ENCODE assay signal across 9 cellular contexts in the genomic region with DNA sequence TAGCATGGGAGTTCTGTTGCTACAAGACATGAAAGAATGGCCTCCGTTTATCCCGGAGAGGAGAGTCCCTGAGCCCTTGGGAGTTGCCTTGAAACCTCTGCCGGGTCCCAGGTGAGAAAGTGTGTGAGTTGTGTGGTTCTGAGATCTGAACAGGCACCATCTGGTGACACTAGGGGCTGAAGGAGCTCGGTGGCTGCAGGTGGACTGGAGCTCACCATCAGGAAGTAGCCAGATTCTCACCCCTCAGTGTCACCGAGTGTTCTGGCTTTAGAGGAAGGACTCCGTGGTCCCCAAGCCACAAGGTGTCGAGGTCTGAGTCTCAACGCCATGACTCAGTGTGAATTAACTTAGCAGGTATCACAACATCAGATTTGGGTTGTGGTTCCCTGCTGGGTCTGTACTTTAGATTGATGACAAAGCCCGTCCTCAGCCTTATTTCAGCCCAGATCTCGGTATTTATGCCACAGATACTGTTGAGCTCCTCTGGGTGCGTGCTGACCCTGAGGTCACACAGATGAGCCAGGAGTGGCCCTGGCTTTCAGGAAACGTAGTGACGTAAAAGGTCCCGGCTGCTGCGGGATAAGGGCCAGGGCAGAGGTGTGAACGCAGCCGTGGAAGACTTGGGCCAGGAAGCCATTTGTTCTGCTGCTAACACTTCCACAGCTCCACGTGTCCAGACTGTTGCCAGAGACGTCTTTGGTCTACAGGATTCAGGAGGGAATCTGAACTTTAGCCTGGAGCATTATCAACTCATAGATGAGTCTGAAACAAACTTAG. TPM values are rescaled to one million over a fixed set of nuclear protein-coding genes. Genes with fewer than 3 reads are reported as not detected.
DNase-seq lines count a peak whose midpoint lies in the region; ATAC-seq and TF ChIP-seq lines count a peak whose summit lies in the region.
"Had no signal": no experiment of that assay in that cellular context is flagged by ENCODE, and none has a peak within 500 bp of the region (broad histone marks: within the 10 kb centered on the region; RNA-seq: fewer than 3 reads in every experiment).

No MANE protein-coding gene starts in this region.

- TF ChIP-seq CTCF in C4-2B (conservative IDR thresholded peaks at IDR 0.05) (no peak), WTC11 (IDR thresholded peaks at IDR 0.05) (no peak)

- DNase-seq in WTC11 (ENCODE audit: low spot score) (no peak), NCI-H1048 (lab: John Stamatoyannopoulos, UW) (no peak), posterior vena cava (ENCODE audit: low spot score) (no peak), cerebellar nuclear complex (lab: John Stamatoyannopoulos, UW) (no peak)

- H3K4me3 Mint-ChIP-seq in WTC11, result no peak overlapping the region

- H3K4me1 Mint-ChIP-seq in WTC11, result no peaks in the 10 kb centered on the region

- peaks cover 11% of the 10 kb centered on the region for H3K4me1 ChIP-seq in mesodermal cell (ENCODE audit: control insufficient read depth, insufficient read depth, low read length, poor library complexity, severe bottlenecking)

- CTCF ChIA-PET in WTC11 (lab: Charles Lee), result interaction anchor here (1.2 kb wide), 1 partner anchor 525 kb away, joined by 3 read pairs; no protein-coding TSS in a partner anchor

- H3K36me3 ChIP-seq in mesodermal cell (ENCODE audit: control insufficient read depth, insufficient read depth, low read length), result peaks cover 99% of the 10 kb centered on the region

- H3K9me3 ChIP-seq in mesodermal cell (ENCODE audit: control insufficient read depth, low read length), result no peaks in the 10 kb centered on the region

- H3K9me3 Mint-ChIP-seq in WTC11, result no peaks in the 10 kb centered on the region

- peak overlapping the region; percentile 60 for H3K27ac Mint-ChIP-seq in WTC11

- peak; percentile 34 for ATAC-seq in GM19467 (IDR thresholded peaks at IDR 0.05; ENCODE audit: unreplicated experiment)
- ATAC-seq in WTC11, result no peak
- ATAC-seq in HG02884 (IDR thresholded peaks at IDR 0.05; ENCODE audit: unreplicated experiment), result no peak

- intact Hi-C loops in posterior vena cava (cut with DNase I), result no loop called here

- WGBS in mesodermal cell (ENCODE audit: insufficient coverage in 2 of 2), 2 experiments, result 90 to 91% methylated on average over 19 of the region's 19 CpGs

- H3K4me3 ChIP-seq in mesodermal cell (ENCODE audit: extremely low read depth, insufficient read depth, low read length, poor library complexity, severe bottlenecking), result no peak overlapping the region

- POLR2A ChIA-PET in WTC11 (lab: Charles Lee), result no interaction called here

- H3K27ac ChIP-seq in C4-2B, result peak overlapping the region; percentile 83
- peak overlapping the region; percentile 16 for H3K27ac ChIP-seq in mesodermal cell (ENCODE audit: low read depth, low read length, severe bottlenecking)

- H3K36me3 Mint-ChIP-seq in WTC11, result peaks cover 57% of the 10 kb centered on the region

- H3K27me3 Mint-ChIP-seq in WTC11 (ENCODE audit: low read depth), result no peaks in the 10 kb centered on the region

TF ChIP-seq in WTC11, 78 proteins besides CTCF, POLR2A, EP300 and RAD21:
- TF ChIP-seq GABPB1 (CRISPR knock-in tag; IDR thresholded peaks at IDR 0.05) (no peak), ZNF423 (CRISPR knock-in tag; IDR thresholded peaks at IDR 0.05) (no peak), FOXK1 (CRISPR knock-in tag; IDR thresholded peaks at IDR 0.05) (no peak), ARID4B (CRISPR knock-in tag; IDR thresholded peaks at IDR 0.05; ENCODE audit: borderline replicate concordance) (no peak), ZBTB43 (CRISPR knock-in tag; IDR thresholded peaks at IDR 0.05) (no peak), OVOL2 (CRISPR knock-in tag; IDR thresholded peaks at IDR 0.05; ENCODE audit: borderline replicate concordance) (no peak), NFE2L1 (CRISPR knock-in tag; IDR thresholded peaks at IDR 0.05) (no peak), ZNF219 (CRISPR knock-in tag; IDR thresholded peaks at IDR 0.05; ENCODE audit: borderline replicate concordance) (no peak)
- TF ChIP-seq, protein P1, sequence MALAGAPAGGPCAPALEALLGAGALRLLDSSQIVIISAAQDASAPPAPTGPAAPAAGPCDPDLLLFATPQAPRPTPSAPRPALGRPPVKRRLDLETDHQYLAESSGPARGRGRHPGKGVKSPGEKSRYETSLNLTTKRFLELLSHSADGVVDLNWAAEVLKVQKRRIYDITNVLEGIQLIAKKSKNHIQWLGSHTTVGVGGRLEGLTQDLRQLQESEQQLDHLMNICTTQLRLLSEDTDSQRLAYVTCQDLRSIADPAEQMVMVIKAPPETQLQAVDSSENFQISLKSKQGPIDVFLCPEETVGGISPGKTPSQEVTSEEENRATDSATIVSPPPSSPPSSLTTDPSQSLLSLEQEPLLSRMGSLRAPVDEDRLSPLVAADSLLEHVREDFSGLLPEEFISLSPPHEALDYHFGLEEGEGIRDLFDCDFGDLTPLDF (CRISPR knock-in tag; IDR thresholded peaks at IDR 0.05), result no peak
- TF ChIP-seq, protein P2, sequence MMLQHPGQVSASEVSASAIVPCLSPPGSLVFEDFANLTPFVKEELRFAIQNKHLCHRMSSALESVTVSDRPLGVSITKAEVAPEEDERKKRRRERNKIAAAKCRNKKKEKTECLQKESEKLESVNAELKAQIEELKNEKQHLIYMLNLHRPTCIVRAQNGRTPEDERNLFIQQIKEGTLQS (CRISPR knock-in tag; conservative IDR thresholded peaks at IDR 0.05), result no peak
- TF ChIP-seq, protein P3, sequence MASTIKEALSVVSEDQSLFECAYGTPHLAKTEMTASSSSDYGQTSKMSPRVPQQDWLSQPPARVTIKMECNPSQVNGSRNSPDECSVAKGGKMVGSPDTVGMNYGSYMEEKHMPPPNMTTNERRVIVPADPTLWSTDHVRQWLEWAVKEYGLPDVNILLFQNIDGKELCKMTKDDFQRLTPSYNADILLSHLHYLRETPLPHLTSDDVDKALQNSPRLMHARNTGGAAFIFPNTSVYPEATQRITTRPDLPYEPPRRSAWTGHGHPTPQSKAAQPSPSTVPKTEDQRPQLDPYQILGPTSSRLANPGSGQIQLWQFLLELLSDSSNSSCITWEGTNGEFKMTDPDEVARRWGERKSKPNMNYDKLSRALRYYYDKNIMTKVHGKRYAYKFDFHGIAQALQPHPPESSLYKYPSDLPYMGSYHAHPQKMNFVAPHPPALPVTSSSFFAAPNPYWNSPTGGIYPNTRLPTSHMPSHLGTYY (CRISPR knock-in tag; IDR thresholded peaks at IDR 0.05), result no peak
- TF ChIP-seq, protein P4, sequence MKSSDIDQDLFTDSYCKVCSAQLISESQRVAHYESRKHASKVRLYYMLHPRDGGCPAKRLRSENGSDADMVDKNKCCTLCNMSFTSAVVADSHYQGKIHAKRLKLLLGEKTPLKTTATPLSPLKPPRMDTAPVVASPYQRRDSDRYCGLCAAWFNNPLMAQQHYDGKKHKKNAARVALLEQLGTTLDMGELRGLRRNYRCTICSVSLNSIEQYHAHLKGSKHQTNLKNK (CRISPR knock-in tag; IDR thresholded peaks at IDR 0.05), result no peak

RNA-seq across cellular contexts. Expression of gene PGPEP1L, which starts 54.4 kb away (rescaled TPM):
- not detected in 3 replicates for total RNA-seq in WTC11 (2021)
- polyA plus RNA-seq in mesodermal cell (2013, experiment 1 of 2), result not detected
- not detected for polyA plus RNA-seq in mesodermal cell (2013, experiment 2 of 2)
- total RNA-seq in posterior vena cava, result 1 to 10 TPM in 1 of 2 donors, under 1 TPM in 1; 0.29 to 1.7 TPM
- total RNA-seq: M059J had no signal
